Comparison of ENCODE assay signal across 8 cellular contexts in genomic region chr22:37199839-37200161, GRCh38. TPM values are rescaled to one million over a fixed set of nuclear protein-coding genes. Genes with fewer than 3 reads are reported as not detected.
DNase-seq lines count a peak whose midpoint lies in the region; ATAC-seq and TF ChIP-seq lines count a peak whose summit lies in the region.

No MANE protein-coding gene starts in this region.

- H3K9ac ChIP-seq in BLaER1: peak overlapping the region; percentile 30; the same call in 1 of the 2 replicates
- peak overlapping the region; percentile 98 for H3K9ac ChIP-seq in adipocyte (ENCODE audit: low read length)

- peak; percentile 3 for ATAC-seq in HG03045 (IDR thresholded peaks at IDR 0.05; ENCODE audit: unreplicated experiment)
- ATAC-seq in mucosa of descending colon: peak; percentile 6
- no peak for ATAC-seq in GM21717 (IDR thresholded peaks at IDR 0.05; ENCODE audit: unreplicated experiment)

- 32 to 40% methylated on average over 4 to 9 of the region's 9 CpGs for WGBS in thyroid gland, 2 donors

- H3K36me3 ChIP-seq in BLaER1 (no peaks in the 10 kb centered on the region), adipocyte (ENCODE audit: control insufficient read depth, insufficient read depth, low read length, severe bottlenecking) (no peaks in the 10 kb centered on the region), mucosa of descending colon (ENCODE audit: low read depth) (no peaks in the 10 kb centered on the region), thyroid gland (no peaks in the 10 kb centered on the region)

- no peak for TF ChIP-seq POLR2A in thyroid gland (IDR thresholded peaks at IDR 0.05)

- H3K9me3 ChIP-seq in BLaER1 (no peaks in the 10 kb centered on the region), adipocyte (ENCODE audit: control insufficient read depth, low read length) (no peaks in the 10 kb centered on the region), mucosa of descending colon (no peaks in the 10 kb centered on the region), thyroid gland (no peaks in the 10 kb centered on the region)

- DNase-seq in adipocyte (ENCODE audit: low read depth) (no peak), mucosa of descending colon (no peak), OCI-M2 (lab: John Stamatoyannopoulos, UW; ENCODE audit: unreplicated experiment) (no peak), ecto neural progenitor cell (ENCODE audit: low spot score) (no peak), thyroid gland (no peak)

- H3K27ac ChIP-seq in BLaER1: peak overlapping the region; percentile 25; the same call in 1 of the 2 replicates
- H3K27ac ChIP-seq in thyroid gland: peak overlapping the region in 1 of 3 donors; percentile 56

- H3K4me3 ChIP-seq in BLaER1 (no peak overlapping the region), adipocyte (ENCODE audit: low read length) (peak overlapping the region; percentile 91), mucosa of descending colon (no peak overlapping the region), thyroid gland (replicated peaks in 1 of 3) (no peak overlapping the region)

- H3K4me2 ChIP-seq in BLaER1: peak overlapping the region; percentile 78

- no peaks in the 10 kb centered on the region for H3K27me3 ChIP-seq in BLaER1
- H3K27me3 ChIP-seq in adipocyte (replicated peaks; ENCODE audit: control insufficient read depth, insufficient read depth, low read length): no peaks in the 10 kb centered on the region
- no peaks in the 10 kb centered on the region for H3K27me3 ChIP-seq in thyroid gland

- intact Hi-C loops in mucosa of descending colon (cut with DNase I, micrococcal nuclease) (loop anchor here in 1 of 2 donors (10.0 kb wide), 1 partner anchor 45 kb away; no protein-coding TSS in a partner anchor), thyroid gland (cut with DNase I) (loop anchor here (2.0 kb wide), 1 partner anchor 35 kb away; no protein-coding TSS in a partner anchor)

- TF ChIP-seq CTCF in mucosa of descending colon (IDR thresholded peaks at IDR 0.05) (no peak), thyroid gland (IDR thresholded peaks at IDR 0.05) (peak in 1 of 6 experiments; percentile 5)

- H4K20me1 ChIP-seq in BLaER1: no peaks in the 10 kb centered on the region

- H3K4me1 ChIP-seq in BLaER1 (peaks cover 51% of the 10 kb centered on the region), adipocyte (ENCODE audit: control insufficient read depth, insufficient read depth, low read length) (peaks cover 34% of the 10 kb centered on the region), mucosa of descending colon (ENCODE audit: low read depth) (peaks cover 30% of the 10 kb centered on the region), thyroid gland (peaks cover 23 to 32% of the 10 kb centered on the region in 2 donors)

RNA-seq across cellular contexts. Expression of gene C1QTNF6, which starts 11.8 kb away (rescaled TPM):
- total RNA-seq in mucosa of descending colon (10 to 100 TPM in 2 of 3 donors, 1 to 10 TPM in 1; 8.9 to 22.5 (median 13.3) TPM), thyroid gland (1 to 10 TPM; 1.7 to 4.8 (median 3.6) TPM)

RNA-seq across cellular contexts. Expression of gene SSTR3, which starts 12.5 kb away (rescaled TPM):
- total RNA-seq in mucosa of descending colon: under 1 TPM in 2 of 3 donors, not detected in 1; 0.09 to 0.10 TPM
- total RNA-seq in thyroid gland: under 1 TPM in 3 of 4 donors, not detected in 1; 0.11 to 0.24 (median 0.13) TPM

RNA-seq across cellular contexts. Expression of gene RAC2, which starts 44.3 kb away (rescaled TPM):
- total RNA-seq in mucosa of descending colon (10 to 100 TPM; 15.3 to 26.8 (median 16.4) TPM), thyroid gland (1 to 10 TPM; 3.6 to 6.0 (median 4.6) TPM)

RNA-seq across cellular contexts. Expression of gene IL2RB, which starts 50.1 kb away (rescaled TPM):
- total RNA-seq in mucosa of descending colon (1 to 10 TPM; 4.5 to 5.8 (median 5.3) TPM), thyroid gland (1 to 10 TPM in 1 of 4 donors, under 1 TPM in 3; 0.11 to 1.7 (median 0.73) TPM)
